11 cellular contexts compared by ENCODE assay signal in genomic region chr9:136858452-136858843, GRCh38. TPM values are rescaled to one million over a fixed set of nuclear protein-coding genes. Genes with fewer than 3 reads are reported as not detected.
A peak's percentile ranks its signal among the peaks of the same experiment; 100 is the strongest.
DNase-seq lines count a peak whose midpoint lies in the region; ATAC-seq and TF ChIP-seq lines count a peak whose summit lies in the region.
"Had no signal": no experiment of that assay in that cellular context is flagged by ENCODE, and none has a peak within 500 bp of the region (broad histone marks: within the 10 kb centered on the region; RNA-seq: fewer than 3 reads in every experiment).

No MANE protein-coding gene starts in this region.

- H3K4me1 ChIP-seq in body of pancreas (peaks cover 68% of the 10 kb centered on the region), muscle layer of duodenum (ENCODE audit: control insufficient read depth in 1 of 2, insufficient read depth in 2 of 2, low read length in 2 of 2) (peaks cover 0 to 8% of the 10 kb centered on the region in 2 donors)
- H3K4me1 ChIP-seq: uterus had no signal

- TF ChIP-seq CTCF in GM06990 (IDR thresholded peaks at IDR 0.05; ENCODE audit: insufficient read depth, low read length, poor library complexity, severe bottlenecking) (no peak), body of pancreas (IDR thresholded peaks at IDR 0.05) (no peak)

- 20 to 68% methylated on average over 1 to 13 of the region's 15 CpGs for WGBS in body of pancreas, 2 donors

- TF ChIP-seq POLR2A in body of pancreas (IDR thresholded peaks at IDR 0.05), result no peak

- peaks cover 27% of the 10 kb centered on the region for H3K36me3 ChIP-seq in GM06990 (ENCODE audit: control insufficient read depth, insufficient read depth, low read length)
- H3K36me3 ChIP-seq in body of pancreas (replicated peaks in 1 of 2; ENCODE audit: insufficient read depth in 1 of 2, low read depth in 2 of 2), result peaks cover 15 to 21% of the 10 kb centered on the region in 2 donors
- H3K36me3 ChIP-seq in muscle layer of duodenum (ENCODE audit: control insufficient read depth in 1 of 2, insufficient read depth in 2 of 2, low read length in 2 of 2), result peaks cover 12 to 28% of the 10 kb centered on the region in 2 donors
- H3K36me3 ChIP-seq: uterus had no signal

- peak; percentile 18 for DNase-seq in GM06990 (ENCODE audit: extremely low read depth, insufficient read length)
- DNase-seq in body of pancreas, result peak in 1 of 4 donors; percentile 20
- DNase-seq in dedifferentiated amniotic fluid mesenchymal stem cell (ENCODE audit: extremely low spot score), result no peak
- DNase-seq: activated T-cell treated with anti-CD3 and anti-CD28 coated beads, Interleukin-2, amount 50 U/mL, for 4 hours; NCI-H187 treated with DMSO at 0.1 percent for 48 hours; NCI-H526; stimulated activated naive B cell treated with anti-CD40 and anti-IgM and Interleukin-4, amounts not matched to agents 10 μg/mL and 1 μg/mL and 100 μg/mL, for 72 hours had no signal

- H3K27ac ChIP-seq in body of pancreas (peak overlapping the region; percentile 74 to 86 (median 78)), muscle layer of duodenum (ENCODE audit: low read length) (peak overlapping the region; percentile 8)
- H3K27ac ChIP-seq: uterus had no signal

- H3K4me3 ChIP-seq in GM06990 (replicated peaks; ENCODE audit: low read depth, low read length) (no peak overlapping the region), body of pancreas (no peak overlapping the region), muscle layer of duodenum (ENCODE audit: low read depth in 1 of 2, low read length in 2 of 2) (no peak overlapping the region)
- H3K4me3 ChIP-seq: uterus had no signal

- no peaks in the 10 kb centered on the region for H3K9me3 ChIP-seq in body of pancreas
- no peaks in the 10 kb centered on the region for H3K9me3 ChIP-seq in muscle layer of duodenum (ENCODE audit: control insufficient read depth in 1 of 2, low read length in 2 of 2)
- H3K9me3 ChIP-seq: uterus had no signal

- intact Hi-C loops in body of pancreas (cut with DNase I), result loop anchor here (10.0 kb wide), 1 partner anchor 86 kb away; the partner anchor contains the start of genes C8G and FBXW5

- no peak for ATAC-seq in body of pancreas
- ATAC-seq in HG03095 (IDR thresholded peaks at IDR 0.05; ENCODE audit: unreplicated experiment), result no peak
- ATAC-seq: activated CD4-positive, CD25-positive, alpha-beta regulatory T cell treated with anti-CD3 and anti-CD28 coated beads, Interleukin-2, amount 50 U/mL, for 24 hours; activated T-cell treated with anti-CD3 and anti-CD28 coated beads, Interleukin-2, amount 50 U/mL, for 4 hours; stimulated activated naive B cell treated with anti-CD40 and anti-IgM and Interleukin-4, amounts not matched to agents 10 μg/mL and 1 μg/mL and 100 μg/mL, for 72 hours had no signal

- H3K27me3 ChIP-seq in GM06990 (replicated peaks; ENCODE audit: control insufficient read depth, insufficient read depth, low read length) (no peaks in the 10 kb centered on the region), body of pancreas (no peaks in the 10 kb centered on the region), muscle layer of duodenum (ENCODE audit: low read depth, low read length) (no peaks in the 10 kb centered on the region)
- H3K27me3 ChIP-seq: uterus had no signal

RNA-seq across cellular contexts. Expression of gene MAMDC4, which starts 6.3 kb away (rescaled TPM):
- 10 to 100 TPM in 1 of 2 donors, 1 to 10 TPM in 1; 6.5 to 25.7 TPM for total RNA-seq in body of pancreas

RNA-seq across cellular contexts. Expression of gene EDF1, which starts 7.7 kb away (rescaled TPM):
- total RNA-seq in body of pancreas, result 100 to 1,000 TPM; 196 to 238 TPM

RNA-seq across cellular contexts. Expression of gene PHPT1, which starts 9.2 kb away (rescaled TPM):
- total RNA-seq in body of pancreas, result 10 to 100 TPM; 60.6 to 65.6 TPM

RNA-seq across cellular contexts. Expression of gene AJM1, which starts 16.2 kb away (rescaled TPM):
- total RNA-seq in body of pancreas, result 10 to 100 TPM in 1 of 2 donors, 1 to 10 TPM in 1; 5.2 to 13.2 TPM

RNA-seq across cellular contexts. Expression of gene TRAF2, which starts 27.9 kb away (rescaled TPM):
- 10 to 100 TPM in 1 of 2 donors, 1 to 10 TPM in 1; 5.2 to 30.7 TPM for total RNA-seq in body of pancreas
